Comparison of ENCODE assay signal across 33 cellular contexts in the genomic region with DNA sequence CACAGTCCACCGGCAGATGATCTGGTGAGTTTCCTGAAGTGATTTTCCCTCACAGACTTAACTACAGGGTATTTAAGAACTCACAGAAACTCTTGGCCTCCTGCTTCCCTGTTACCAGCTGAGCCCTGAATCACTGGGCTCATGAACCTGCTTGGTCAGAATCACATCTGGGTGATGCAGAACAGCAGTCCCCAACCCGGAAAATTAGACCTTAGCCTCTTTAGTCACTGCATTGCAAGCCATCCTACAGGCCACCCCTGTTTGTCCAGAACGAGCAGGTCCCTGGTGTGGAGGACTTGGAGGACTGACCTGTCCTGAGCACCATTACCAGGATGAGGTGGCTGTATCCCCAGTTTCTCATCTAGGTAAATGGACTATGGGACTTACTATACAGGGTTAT.
"Had no signal": no experiment of that assay in that cellular context is flagged by ENCODE, and none has a peak within 500 bp of the region (broad histone marks: within the 10 kb centered on the region; RNA-seq: fewer than 3 reads in every experiment).

No MANE protein-coding gene starts in this region.

- H3K36me3 ChIP-seq: adrenal gland, breast epithelium, gastrocnemius medialis, WERI-Rb-1 had no signal

- H3K4me3 Mint-ChIP-seq: activated B cell treated with CpG ODN at 0.5 μM for 24 hours; activated CD8-positive, alpha-beta T cell treated with anti-CD3 and anti-CD28 coated beads for 36 hours; activated naive CD4-positive, alpha-beta T cell treated with anti-CD3 and anti-CD28 coated beads for 36 hours; activated naive CD4-positive, alpha-beta T cell treated with anti-CD3 and anti-CD28 coated beads, Interleukin-2, amount 50 U/mL, for 24 hours; activated naive CD8-positive, alpha-beta T cell treated with anti-CD3 and anti-CD28 coated beads for 36 hours; activated naive CD8-positive, alpha-beta T cell treated with anti-CD3 and anti-CD28 coated beads, Interleukin-2, amount 50 U/mL, for 24 hours; activated T-cell treated with anti-CD3 and anti-CD28 coated beads, Interleukin-2, amount 50 U/mL, for 4 hours; activated T-helper 17 cell treated with anti-CD3 and anti-CD28 coated beads, Interleukin-2, amount 50 U/mL, for 72 hours; brain; central memory CD8-positive, alpha-beta T cell; dendritic cell treated with granulocyte-macrophage colony-stimulating factor and Interleukin-4, amounts not matched to agents 40 ng/mL and 50 ng/mL, for 4 days; endodermal cell; T-helper 17 cell; T-helper 2 cell treated with Interferon-gamma antibody and Interleukin-4, amounts not matched to agents 5 μg/mL and 100 μg/mL, for 36 hours had no signal

- H3K27me3 ChIP-seq: adrenal gland, breast epithelium, gastrocnemius medialis had no signal

- H3K9me3 Mint-ChIP-seq: activated B cell treated with CpG ODN at 0.5 μM for 24 hours; activated CD8-positive, alpha-beta T cell treated with anti-CD3 and anti-CD28 coated beads for 36 hours; activated naive CD4-positive, alpha-beta T cell treated with anti-CD3 and anti-CD28 coated beads for 36 hours; activated naive CD4-positive, alpha-beta T cell treated with anti-CD3 and anti-CD28 coated beads, Interleukin-2, amount 50 U/mL, for 24 hours; activated naive CD8-positive, alpha-beta T cell treated with anti-CD3 and anti-CD28 coated beads for 36 hours; activated naive CD8-positive, alpha-beta T cell treated with anti-CD3 and anti-CD28 coated beads, Interleukin-2, amount 50 U/mL, for 24 hours; activated T-cell treated with anti-CD3 and anti-CD28 coated beads, Interleukin-2, amount 50 U/mL, for 4 hours; brain; dendritic cell treated with granulocyte-macrophage colony-stimulating factor and Interleukin-4, amounts not matched to agents 40 ng/mL and 50 ng/mL, for 4 days; endodermal cell; T-helper 2 cell treated with Interferon-gamma antibody and Interleukin-4, amounts not matched to agents 5 μg/mL and 100 μg/mL, for 36 hours had no signal

- H3K27ac ChIP-seq: adrenal gland, breast epithelium, coronary artery, dorsolateral prefrontal cortex, gastrocnemius medialis, WERI-Rb-1 had no signal

- H3K9me3 ChIP-seq: adrenal gland, breast epithelium, gastrocnemius medialis had no signal

- H3K27me3 Mint-ChIP-seq: activated B cell treated with CpG ODN at 0.5 μM for 24 hours; activated CD8-positive, alpha-beta T cell treated with anti-CD3 and anti-CD28 coated beads for 36 hours; activated naive CD4-positive, alpha-beta T cell treated with anti-CD3 and anti-CD28 coated beads, Interleukin-2, amount 50 U/mL, for 24 hours; activated naive CD8-positive, alpha-beta T cell treated with anti-CD3 and anti-CD28 coated beads for 36 hours; brain; central memory CD8-positive, alpha-beta T cell; dendritic cell treated with granulocyte-macrophage colony-stimulating factor and Interleukin-4, amounts not matched to agents 40 ng/mL and 50 ng/mL, for 4 days; T-helper 17 cell had no signal

- H3K36me3 Mint-ChIP-seq: activated naive CD4-positive, alpha-beta T cell treated with anti-CD3 and anti-CD28 coated beads, Interleukin-2, amount 50 U/mL, for 24 hours; activated naive CD8-positive, alpha-beta T cell treated with anti-CD3 and anti-CD28 coated beads for 36 hours; brain had no signal

- H3K4me3 ChIP-seq: adrenal gland, breast epithelium, coronary artery, dorsolateral prefrontal cortex, gastrocnemius medialis had no signal

- H3K27ac Mint-ChIP-seq: activated B cell treated with CpG ODN at 0.5 μM for 24 hours; activated CD8-positive, alpha-beta T cell treated with anti-CD3 and anti-CD28 coated beads for 36 hours; activated naive CD4-positive, alpha-beta T cell treated with anti-CD3 and anti-CD28 coated beads for 36 hours; activated naive CD4-positive, alpha-beta T cell treated with anti-CD3 and anti-CD28 coated beads, Interleukin-2, amount 50 U/mL, for 24 hours; activated naive CD8-positive, alpha-beta T cell treated with anti-CD3 and anti-CD28 coated beads for 36 hours; activated naive CD8-positive, alpha-beta T cell treated with anti-CD3 and anti-CD28 coated beads, Interleukin-2, amount 50 U/mL, for 24 hours; activated T-helper 17 cell treated with anti-CD3 and anti-CD28 coated beads, Interleukin-2, amount 50 U/mL, for 72 hours; dendritic cell treated with granulocyte-macrophage colony-stimulating factor and Interleukin-4, amounts not matched to agents 40 ng/mL and 50 ng/mL, for 4 days; endodermal cell; T-helper 17 cell; T-helper 2 cell treated with Interferon-gamma antibody and Interleukin-4, amounts not matched to agents 5 μg/mL and 100 μg/mL, for 36 hours had no signal

- ATAC-seq: activated CD4-positive, CD25-positive, alpha-beta regulatory T cell treated with anti-CD3 and anti-CD28 coated beads, Interleukin-2, amount 50 U/mL, for 24 hours; activated CD8-positive, alpha-beta T cell treated with anti-CD3 and anti-CD28 coated beads for 36 hours; activated naive CD8-positive, alpha-beta T cell treated with anti-CD3 and anti-CD28 coated beads, Interleukin-2, amount 50 U/mL, for 24 hours; activated T-cell treated with anti-CD3 and anti-CD28 coated beads, Interleukin-2, amount 50 U/mL, for 4 hours; activated T-helper 17 cell treated with anti-CD3 and anti-CD28 coated beads, Interleukin-2, amount 50 U/mL, for 72 hours; gastrocnemius medialis; T-helper 17 cell had no signal

- DNase-seq: activated B cell treated with CpG ODN at 0.5 μM for 24 hours; activated CD4-positive, alpha-beta T cell treated with anti-CD3 and anti-CD28 coated beads for 48 hours; activated CD4-positive, alpha-beta T cell treated with anti-CD3 and anti-CD28 coated beads, Interleukin-2, amount 50 U/mL, for 1 hour; activated CD4-positive, alpha-beta T cell treated with anti-CD3 and anti-CD28 coated beads, Interleukin-2, amount 50 U/mL, for 48 hours; activated CD8-positive, alpha-beta memory T cell treated with anti-CD3 and anti-CD28 coated beads for 24 hours; activated CD8-positive, alpha-beta T cell treated with anti-CD3 and anti-CD28 coated beads for 36 hours; activated effector memory CD4-positive, alpha-beta T cell treated with Interleukin-2 at 50 U/mL for 16 hours; activated naive CD4-positive, alpha-beta T cell treated with anti-CD3 and anti-CD28 coated beads for 36 hours; activated naive CD8-positive, alpha-beta T cell treated with anti-CD3 and anti-CD28 coated beads for 36 hours; activated naive CD8-positive, alpha-beta T cell treated with anti-CD3 and anti-CD28 coated beads, Interleukin-2, amount 50 U/mL, for 24 hours; activated T-cell treated with anti-CD3 and anti-CD28 coated beads, Interleukin-2, amount 50 U/mL, for 4 hours; adrenal gland; amygdala; aorta; dorsolateral prefrontal cortex; effector memory CD4-positive, alpha-beta T cell; endodermal cell; erythroblast; foreskin fibroblast; gastrocnemius medialis; T-helper 1 cell; T-helper 17 cell; T1000; WERI-Rb-1 had no signal

- H3K4me1 Mint-ChIP-seq: activated B cell treated with CpG ODN at 0.5 μM for 24 hours; activated naive CD4-positive, alpha-beta T cell treated with anti-CD3 and anti-CD28 coated beads, Interleukin-2, amount 50 U/mL, for 24 hours; activated naive CD8-positive, alpha-beta T cell treated with anti-CD3 and anti-CD28 coated beads for 36 hours; activated naive CD8-positive, alpha-beta T cell treated with anti-CD3 and anti-CD28 coated beads, Interleukin-2, amount 50 U/mL, for 24 hours; activated T-helper 17 cell treated with anti-CD3 and anti-CD28 coated beads, Interleukin-2, amount 50 U/mL, for 72 hours; central memory CD8-positive, alpha-beta T cell; T-helper 17 cell had no signal
